Comparison of ENCODE assay signal across 8 cellular contexts in genomic region chr17:7237761-7238417, GRCh38. TPM values are rescaled to one million over a fixed set of nuclear protein-coding genes. Genes with fewer than 3 reads are reported as not detected.
A peak's percentile ranks its signal among the peaks of the same experiment; 100 is the strongest.
DNase-seq lines count a peak whose midpoint lies in the region; ATAC-seq, FAIRE-seq and TF ChIP-seq lines count a peak whose summit lies in the region.

No MANE protein-coding gene starts in this region.

- peak overlapping the region; percentile 74 to 77 for H3K4me2 ChIP-seq in H1 (ENCODE audit: insufficient read depth in 1 of 2, low read depth in 2 of 2, low read length in 2 of 2)

- WGBS in H1 (ENCODE audit: extremely low coverage in 1 of 2, insufficient coverage in 1 of 2, insufficient read length in 1 of 2, insufficient replicate concordance in 2 of 2, low coverage in 1 of 2, low lambda C conversion rate in 2 of 2, missing lambda C conversion rate in 1 of 2), 2 experiments = 0% methylated on average over 3 of the region's 73 CpGs; no CpG with 5 or more reads in 1 of the 2 experiments
- 0% methylated on average over 24 to 26 of the region's 73 CpGs for WGBS in mesodermal cell (ENCODE audit: insufficient coverage in 2 of 2), 2 experiments

- no peak overlapping the region for H2BK15ac ChIP-seq in H1 (ENCODE audit: low read length)

- no peak overlapping the region for H2AFZ ChIP-seq in H1 (ENCODE audit: low read length)

- H3K4ac ChIP-seq in H1 (replicated peaks; ENCODE audit: insufficient read length, low read depth, low read length) = no peak overlapping the region

- peaks cover 8% of the 10 kb centered on the region; the same call in 1 of the 2 replicates for H3K79me1 ChIP-seq in H1 (ENCODE audit: low read depth, low read length)

- peak overlapping the region; percentile 66; the same call in 1 of the 2 replicates for H4K8ac ChIP-seq in H1 (ENCODE audit: extremely low read depth, insufficient read depth, low read length)

- no peak overlapping the region for H3K23ac ChIP-seq in H1 (ENCODE audit: insufficient read length)

- no peak overlapping the region for H2BK12ac ChIP-seq in H1 (ENCODE audit: low read depth, low read length)

- H4K91ac ChIP-seq in H1 (replicated peaks; ENCODE audit: insufficient read length, low read length) = no peak overlapping the region

- H3K27me3 ChIP-seq in H1 (replicated peaks in 1 of 4; ENCODE audit: control insufficient read depth in 3 of 4, extremely low read depth in 1 of 4, insufficient read depth in 3 of 4, low read length in 3 of 4) = no peaks in the 10 kb centered on the region

- peaks cover 8 to 19% of the 10 kb centered on the region in 2 experiments for H4K20me1 ChIP-seq in H1 (replicated peaks in 1 of 2; ENCODE audit: control insufficient read depth in 1 of 2, insufficient read depth in 2 of 2, low read length in 2 of 2)

- H2BK5ac ChIP-seq in H1 (ENCODE audit: low read depth, low read length) = peak overlapping the region; percentile 87

- CTCF ChIA-PET in H1 (lab: Charles Lee; ENCODE audit: partially characterized antibody) = interaction anchor here (0.5 to 6.4 kb wide), 4 partner anchors 13 to 59 kb away, joined by 3 to 46 read pairs (median 4); partner anchors contain the start of genes ACADVL and DLG4

- POLR2A ChIA-PET in H1 (lab: Charles Lee; ENCODE audit: partially characterized antibody) = interaction anchor here (0.6 to 19.7 kb wide), 15 partner anchors 10 to 171 kb away, joined by 3 to 386 read pairs (median 10); partner anchors contain the start of genes ACADVL, ACAP1, CLDN7 and CTDNEP1

- H3K79me2 ChIP-seq in H1 (ENCODE audit: control insufficient read depth in 1 of 2, insufficient read depth in 2 of 2, low read length in 2 of 2) = peaks cover 3 to 59% of the 10 kb centered on the region in 2 experiments; a peak in 3 of 4 replicates

- H2AK5ac ChIP-seq in H1 (ENCODE audit: low read depth, low read length) = no peak overlapping the region

- TF ChIP-seq POLR2A in H1 (IDR thresholded peaks at IDR 0.05; ENCODE audit: control extremely low read depth in 1 of 2, low read depth in 2 of 2, low read length in 2 of 2) = peak; percentile 37 to 56; a peak in 2 of 3 replicates

- H3K9ac ChIP-seq in H1 (replicated peaks in 1 of 4; ENCODE audit: extremely low read depth in 1 of 4, low read depth in 3 of 4, low read length in 3 of 4) = peak overlapping the region; percentile 34 to 76 (median 69); a peak in 6 of 7 replicates

- H2BK20ac ChIP-seq in H1 (ENCODE audit: low read length) = no peak overlapping the region

- peaks cover 15 to 36% (median 22%) of the 10 kb centered on the region in 4 experiments; a peak in 6 of 8 replicates for H3K36me3 ChIP-seq in H1 (ENCODE audit: control insufficient read depth in 2 of 4, insufficient read depth in 4 of 4, low read length in 3 of 4)
- peaks cover 44% of the 10 kb centered on the region for H3K36me3 ChIP-seq in mesodermal cell (ENCODE audit: control insufficient read depth, insufficient read depth, low read length)

- H3K18ac ChIP-seq in H1 (ENCODE audit: extremely low read depth, low read length) = no peak overlapping the region

- H4K5ac ChIP-seq in H1 (ENCODE audit: insufficient read length, low read depth, low read length) = peak overlapping the region; percentile 19

- H2BK120ac ChIP-seq in H1 (replicated peaks; ENCODE audit: low read depth, low read length) = no peak overlapping the region

- no peak for ATAC-seq in HG02623 (IDR thresholded peaks at IDR 0.05; ENCODE audit: unreplicated experiment)

- H3K4me3 ChIP-seq in H1 (ENCODE audit: extremely low read depth in 1 of 4, insufficient read depth in 2 of 4, low read depth in 3 of 4, low read length in 4 of 4) = peak overlapping the region; percentile 56 to 95 (median 92)
- H3K4me3 ChIP-seq in mesodermal cell (ENCODE audit: extremely low read depth, insufficient read depth, low read length, poor library complexity, severe bottlenecking) = peak overlapping the region; percentile 100

- H3K56ac ChIP-seq in H1 (replicated peaks; ENCODE audit: insufficient read length, low read depth, low read length) = no peak overlapping the region

- no peak for TF ChIP-seq EP300 in H1 (IDR thresholded peaks at IDR 0.05; ENCODE audit: borderline replicate concordance in 1 of 2, low read depth in 2 of 2, low read length in 2 of 2)

- H3K9me3 ChIP-seq in H1 (ENCODE audit: insufficient read depth in 2 of 2, low read depth in 1 of 2, low read length in 1 of 2) = no peaks in the 10 kb centered on the region
- H3K9me3 ChIP-seq in mesodermal cell (ENCODE audit: control insufficient read depth, low read length) = no peaks in the 10 kb centered on the region

- TF ChIP-seq CTCF in H1 (IDR thresholded peaks at IDR 0.05; ENCODE audit: control extremely low read depth in 1 of 3, insufficient read depth in 1 of 3, low read depth in 1 of 3, low read length in 3 of 3) = no peak

- peak; percentile 22 for DNase-seq in NCI-H2107 (lab: John Stamatoyannopoulos, UW)
- no peak for DNase-seq in NCI-H2107 treated with DMSO at 0.1 percent for 48 hours (lab: John Stamatoyannopoulos, UW; ENCODE audit: unreplicated experiment)
- peak; percentile 69 for DNase-seq in NCI-H460 (ENCODE audit: extremely low read depth, low read depth)
- peak; percentile 70 to 79 (median 70) for DNase-seq in activated CD8-positive, alpha-beta memory T cell treated with anti-CD3 and anti-CD28 coated beads for 48 hours (ENCODE audit: low read depth in 2 of 3, low spot score in 2 of 3)
- DNase-seq in H1 (ENCODE audit: low read depth in 1 of 2, low spot score in 2 of 2) = peak in 1 of 2 experiments; percentile 94
- DNase-seq in stimulated activated CD8-positive, alpha-beta memory T cell treated with anti-CD3 and anti-CD28 coated beads, Interleukin-15, amount 100 ng/mL, for 48 hours (ENCODE audit: low read depth in 2 of 2) = peak; percentile 80 to 85

- H3K23me2 ChIP-seq in H1 (ENCODE audit: low read depth, low read length) = peaks cover 14% of the 10 kb centered on the region

- FAIRE-seq in H1 (lab: Jason Lieb, UNC) = no peak

- no peak for TF ChIP-seq RAD21 in H1 (IDR thresholded peaks at IDR 0.05 in 1 of 2, conservative IDR thresholded peaks at IDR 0.05 in 1 of 2; ENCODE audit: low read depth in 2 of 2, low read length in 2 of 2)

- peak overlapping the region; percentile 66; the same call in 1 of the 2 replicates for H3K27ac ChIP-seq in H1 (ENCODE audit: low read depth, low read length)
- peak overlapping the region; percentile 77 for H3K27ac ChIP-seq in mesodermal cell (ENCODE audit: low read depth, low read length, severe bottlenecking)

- no peak overlapping the region for H3K14ac ChIP-seq in H1 (ENCODE audit: insufficient read length)

- H3K4me1 ChIP-seq in H1 (replicated peaks in 1 of 4; ENCODE audit: control insufficient read depth in 3 of 4, insufficient read depth in 4 of 4, low read length in 3 of 4) (peaks cover 5 to 24% (median 12%) of the 10 kb centered on the region in 4 experiments), mesodermal cell (ENCODE audit: control insufficient read depth, insufficient read depth, low read length, poor library complexity, severe bottlenecking) (peaks cover 35% of the 10 kb centered on the region)

RNA-seq across cellular contexts. Expression of gene PHF23, which starts 1.4 kb away (rescaled TPM):
- 32.5 and 38.8 TPM in 2 replicates for total RNA-seq in NCI-H460 (2014; rRNA removed; shearing (Covaris generic))
- 20.7 and 21.2 TPM in 2 replicates for polyA plus RNA-seq in NCI-H460 (2014; cell fraction: nucleus; rRNA removed)
- 62.8 and 65.1 TPM in 2 replicates for total RNA-seq in H1 (2021; fragmentation: NEBNext Ultra II Directional; extraction: Animal tissue kit (Norgen Biotek cat#: 25700))
- 46.5 and 47.5 TPM in 2 replicates for polyA plus RNA-seq in H1 (2011; rRNA removed)
- polyA plus RNA-seq in H1 (2011; cell fraction: cytosol; rRNA removed) = 45.6 TPM
- 44.4 TPM for polyA plus RNA-seq in H1 (2011; cell fraction: nucleus; rRNA removed)
- polyA plus RNA-seq in H1 (2012, experiment 1 of 2) = 57.1 to 63.2 TPM (median 57.6 TPM) in 4 replicates
- polyA plus RNA-seq in H1 (2012, experiment 2 of 2) = 65.8 TPM
- 66.2 TPM for polyA plus RNA-seq in H1 (2013, experiment 1 of 2)
- 69.5 TPM for polyA plus RNA-seq in H1 (2013, experiment 2 of 2)
- 46.8 and 59.7 TPM in 2 replicates for polyA minus RNA-seq in H1 (2011; rRNA and poly(A)+ RNA removed)
- polyA minus RNA-seq in H1 (2011; cell fraction: cytosol; rRNA and poly(A)+ RNA removed) = 27.7 TPM
- 19.8 TPM for polyA minus RNA-seq in H1 (2011; cell fraction: nucleus; rRNA and poly(A)+ RNA removed)
- polyA plus RNA-seq in mesodermal cell (2013, experiment 1 of 2) = 55.4 TPM
- 46.8 TPM for polyA plus RNA-seq in mesodermal cell (2013, experiment 2 of 2)

RNA-seq across cellular contexts. Expression of gene DVL2, which starts 3.6 kb away (rescaled TPM):
- 49.5 and 54.9 TPM in 2 replicates for total RNA-seq in NCI-H460 (2014; rRNA removed; shearing (Covaris generic))
- polyA plus RNA-seq in NCI-H460 (2014; cell fraction: nucleus; rRNA removed) = 87.1 and 94.0 TPM in 2 replicates
- total RNA-seq in H1 (2021; fragmentation: NEBNext Ultra II Directional; extraction: Animal tissue kit (Norgen Biotek cat#: 25700)) = 59.3 and 59.6 TPM in 2 replicates
- 19.0 and 29.7 TPM in 2 replicates for polyA plus RNA-seq in H1 (2011; rRNA removed)
- polyA plus RNA-seq in H1 (2011; cell fraction: cytosol; rRNA removed) = 15.8 TPM
- polyA plus RNA-seq in H1 (2011; cell fraction: nucleus; rRNA removed) = 56.7 TPM
- polyA plus RNA-seq in H1 (2012, experiment 1 of 2) = 47.0 to 54.8 TPM (median 48.8 TPM) in 4 replicates
- 44.2 TPM for polyA plus RNA-seq in H1 (2012, experiment 2 of 2)
- polyA plus RNA-seq in H1 (2013, experiment 1 of 2) = 28.5 TPM
- 25.2 TPM for polyA plus RNA-seq in H1 (2013, experiment 2 of 2)
- polyA minus RNA-seq in H1 (2011; rRNA and poly(A)+ RNA removed) = 20.1 and 32.9 TPM in 2 replicates
- polyA minus RNA-seq in H1 (2011; cell fraction: cytosol; rRNA and poly(A)+ RNA removed) = 19.4 TPM
- 46.9 TPM for polyA minus RNA-seq in H1 (2011; cell fraction: nucleus; rRNA and poly(A)+ RNA removed)
- polyA plus RNA-seq in mesodermal cell (2013, experiment 1 of 2) = 67.5 TPM
- polyA plus RNA-seq in mesodermal cell (2013, experiment 2 of 2) = 54.8 TPM

RNA-seq across cellular contexts. Expression of gene GABARAP, which starts 4.4 kb away (rescaled TPM):
- total RNA-seq in NCI-H460 (2014; rRNA removed; shearing (Covaris generic)) = 150 and 175 TPM in 2 replicates
- polyA plus RNA-seq in NCI-H460 (2014; cell fraction: nucleus; rRNA removed) = 18.7 and 38.8 TPM in 2 replicates
- 252 and 265 TPM in 2 replicates for total RNA-seq in H1 (2021; fragmentation: NEBNext Ultra II Directional; extraction: Animal tissue kit (Norgen Biotek cat#: 25700))
- polyA plus RNA-seq in H1 (2011; rRNA removed) = 351 and 581 TPM in 2 replicates
- 311 TPM for polyA plus RNA-seq in H1 (2011; cell fraction: cytosol; rRNA removed)
- 154 TPM for polyA plus RNA-seq in H1 (2011; cell fraction: nucleus; rRNA removed)
- 343 to 418 TPM (median 350 TPM) in 4 replicates for polyA plus RNA-seq in H1 (2012, experiment 1 of 2)
- 370 TPM for polyA plus RNA-seq in H1 (2012, experiment 2 of 2)
- 374 TPM for polyA plus RNA-seq in H1 (2013, experiment 1 of 2)
- 396 TPM for polyA plus RNA-seq in H1 (2013, experiment 2 of 2)
- polyA minus RNA-seq in H1 (2011; rRNA and poly(A)+ RNA removed) = 207 and 212 TPM in 2 replicates
- polyA minus RNA-seq in H1 (2011; cell fraction: cytosol; rRNA and poly(A)+ RNA removed) = 78.2 TPM
- 77.3 TPM for polyA minus RNA-seq in H1 (2011; cell fraction: nucleus; rRNA and poly(A)+ RNA removed)
- 588 TPM for polyA plus RNA-seq in mesodermal cell (2013, experiment 1 of 2)
- polyA plus RNA-seq in mesodermal cell (2013, experiment 2 of 2) = 514 TPM

RNA-seq across cellular contexts. Expression of gene CTDNEP1, which starts 13.6 kb away (rescaled TPM):
- total RNA-seq in NCI-H460 (2014; rRNA removed; shearing (Covaris generic)) = 46.9 and 48.4 TPM in 2 replicates
- polyA plus RNA-seq in NCI-H460 (2014; cell fraction: nucleus; rRNA removed) = 39.7 and 48.5 TPM in 2 replicates
- total RNA-seq in H1 (2021; fragmentation: NEBNext Ultra II Directional; extraction: Animal tissue kit (Norgen Biotek cat#: 25700)) = 120 and 123 TPM in 2 replicates
- polyA plus RNA-seq in H1 (2011; rRNA removed) = 106 and 114 TPM in 2 replicates
- 88.4 TPM for polyA plus RNA-seq in H1 (2011; cell fraction: cytosol; rRNA removed)
- 152 TPM for polyA plus RNA-seq in H1 (2011; cell fraction: nucleus; rRNA removed)
- polyA plus RNA-seq in H1 (2012, experiment 1 of 2) = 123 to 148 TPM (median 139 TPM) in 4 replicates
- 151 TPM for polyA plus RNA-seq in H1 (2012, experiment 2 of 2)
- 94.4 TPM for polyA plus RNA-seq in H1 (2013, experiment 1 of 2)
- polyA plus RNA-seq in H1 (2013, experiment 2 of 2) = 102 TPM
- 123 and 147 TPM in 2 replicates for polyA minus RNA-seq in H1 (2011; rRNA and poly(A)+ RNA removed)
- 79.0 TPM for polyA minus RNA-seq in H1 (2011; cell fraction: cytosol; rRNA and poly(A)+ RNA removed)
- 82.6 TPM for polyA minus RNA-seq in H1 (2011; cell fraction: nucleus; rRNA and poly(A)+ RNA removed)
- 140 TPM for polyA plus RNA-seq in mesodermal cell (2013, experiment 1 of 2)
- polyA plus RNA-seq in mesodermal cell (2013, experiment 2 of 2) = 135 TPM

RNA-seq across cellular contexts. Expression of gene ELP5, which starts 14.1 kb away (rescaled TPM):
- total RNA-seq in NCI-H460 (2014; rRNA removed; shearing (Covaris generic)) = 60.6 and 61.4 TPM in 2 replicates
- polyA plus RNA-seq in NCI-H460 (2014; cell fraction: nucleus; rRNA removed) = 83.0 and 90.1 TPM in 2 replicates
- 75.4 and 78.1 TPM in 2 replicates for total RNA-seq in H1 (2021; fragmentation: NEBNext Ultra II Directional; extraction: Animal tissue kit (Norgen Biotek cat#: 25700))
- polyA plus RNA-seq in H1 (2011; rRNA removed) = 107 and 117 TPM in 2 replicates
- 97.9 TPM for polyA plus RNA-seq in H1 (2011; cell fraction: cytosol; rRNA removed)
- polyA plus RNA-seq in H1 (2011; cell fraction: nucleus; rRNA removed) = 68.1 TPM
- 78.7 to 99.0 TPM (median 88.0 TPM) in 4 replicates for polyA plus RNA-seq in H1 (2012, experiment 1 of 2)
- 129 TPM for polyA plus RNA-seq in H1 (2012, experiment 2 of 2)
- polyA plus RNA-seq in H1 (2013, experiment 1 of 2) = 56.8 TPM
- 61.9 TPM for polyA plus RNA-seq in H1 (2013, experiment 2 of 2)
- polyA minus RNA-seq in H1 (2011; rRNA and poly(A)+ RNA removed) = 35.6 and 43.4 TPM in 2 replicates
- polyA minus RNA-seq in H1 (2011; cell fraction: cytosol; rRNA and poly(A)+ RNA removed) = 20.9 TPM
- 25.1 TPM for polyA minus RNA-seq in H1 (2011; cell fraction: nucleus; rRNA and poly(A)+ RNA removed)
- polyA plus RNA-seq in mesodermal cell (2013, experiment 1 of 2) = 62.5 TPM
- polyA plus RNA-seq in mesodermal cell (2013, experiment 2 of 2) = 51.1 TPM
